ENCODE assay signal across 10 cellular contexts in genomic region chr7:75928600-75928939, GRCh38. TPM values are rescaled to one million over a fixed set of nuclear protein-coding genes. Genes with fewer than 3 reads are reported as not detected.
DNase-seq lines count a peak whose midpoint lies in the region; ATAC-seq lines count a peak whose summit lies in the region.
"Had no signal": no experiment of that assay in that cellular context is flagged by ENCODE, and none has a peak within 500 bp of the region (broad histone marks: within the 10 kb centered on the region; RNA-seq: fewer than 3 reads in every experiment).

No MANE protein-coding gene starts in this region.

- peak overlapping the region; percentile 73 for H3K27ac Mint-ChIP-seq in activated T-cell treated with anti-CD3 and anti-CD28 coated beads, Interleukin-2, amount 50 U/mL, for 24 hours
- peak overlapping the region; percentile 87 to 95 for H3K27ac Mint-ChIP-seq in stimulated activated naive CD8-positive, alpha-beta T cell treated with anti-CD3 and anti-CD28 coated beads, Interleukin-15, amount 100 ng/mL, for 72 hours
- H3K27ac Mint-ChIP-seq: HFFc6 had no signal

- H3K4me3 Mint-ChIP-seq in activated T-cell treated with anti-CD3 and anti-CD28 coated beads, Interleukin-2, amount 50 U/mL, for 24 hours: no peak overlapping the region
- peak overlapping the region in 1 of 2 donors; percentile 35 for H3K4me3 Mint-ChIP-seq in stimulated activated naive CD8-positive, alpha-beta T cell treated with anti-CD3 and anti-CD28 coated beads, Interleukin-15, amount 100 ng/mL, for 72 hours
- H3K4me3 Mint-ChIP-seq: HFFc6 had no signal

- H3K4me1 Mint-ChIP-seq in activated T-cell treated with anti-CD3 and anti-CD28 coated beads, Interleukin-2, amount 50 U/mL, for 24 hours (ENCODE audit: low read depth): peaks cover 24% of the 10 kb centered on the region
- H3K4me1 Mint-ChIP-seq in stimulated activated naive CD8-positive, alpha-beta T cell treated with anti-CD3 and anti-CD28 coated beads, Interleukin-15, amount 100 ng/mL, for 72 hours: peaks cover 31% of the 10 kb centered on the region

- H3K36me3 Mint-ChIP-seq in activated T-cell treated with anti-CD3 and anti-CD28 coated beads, Interleukin-2, amount 50 U/mL, for 24 hours (ENCODE audit: low read depth): peaks cover 4% of the 10 kb centered on the region

- intact Hi-C loops in left cardiac atrium (cut with DNase I): no loop called here

- ATAC-seq in HG02981 (IDR thresholded peaks at IDR 0.05; ENCODE audit: unreplicated experiment) (peak; percentile 64), left cardiac atrium (no peak)
- ATAC-seq in stimulated activated naive CD8-positive, alpha-beta T cell treated with anti-CD3 and anti-CD28 coated beads, Interleukin-15, amount 100 ng/mL, for 72 hours: peak; percentile 95

- peak; percentile 7 for DNase-seq in activated naive CD4-positive, alpha-beta T cell treated with Interleukin-2 at 50 U/mL for 16 hours
- DNase-seq in activated naive CD4-positive, alpha-beta T cell (lab: John Stamatoyannopoulos, UW): no peak
- DNase-seq in activated T-cell treated with anti-CD3 and anti-CD28 coated beads, Interleukin-2, amount 50 U/mL, for 24 hours: peak; percentile 38
- peak; percentile 36 to 42 for DNase-seq in stimulated activated naive CD8-positive, alpha-beta T cell treated with anti-CD3 and anti-CD28 coated beads, Interleukin-15, amount 100 ng/mL, for 72 hours
- DNase-seq in NCI-H187 treated with DMSO at 0.1 percent for 48 hours (lab: John Stamatoyannopoulos, UW) (no peak), anterior cingulate cortex (lab: John Stamatoyannopoulos, UW) (no peak), left cardiac atrium (no peak)
- DNase-seq: glutamatergic neuron, HFFc6 had no signal

- no peaks in the 10 kb centered on the region for H3K27me3 Mint-ChIP-seq in activated T-cell treated with anti-CD3 and anti-CD28 coated beads, Interleukin-2, amount 50 U/mL, for 24 hours
- H3K27me3 Mint-ChIP-seq in stimulated activated naive CD8-positive, alpha-beta T cell treated with anti-CD3 and anti-CD28 coated beads, Interleukin-15, amount 100 ng/mL, for 72 hours: no peaks in the 10 kb centered on the region

- H3K9me3 Mint-ChIP-seq in activated T-cell treated with anti-CD3 and anti-CD28 coated beads, Interleukin-2, amount 50 U/mL, for 24 hours: no peaks in the 10 kb centered on the region
- H3K9me3 Mint-ChIP-seq in stimulated activated naive CD8-positive, alpha-beta T cell treated with anti-CD3 and anti-CD28 coated beads, Interleukin-15, amount 100 ng/mL, for 72 hours: no peaks in the 10 kb centered on the region

RNA-seq across cellular contexts. Expression of gene POR, which starts 13.6 kb away (rescaled TPM):
- 100 to 1,000 TPM in 1 of 2 donors, 10 to 100 TPM in 1; 60.6 to 128 TPM for total RNA-seq in left cardiac atrium

RNA-seq across cellular contexts. Expression of gene RHBDD2, which starts 49.7 kb away (rescaled TPM):
- 10 to 100 TPM; 26.5 to 41.8 TPM for total RNA-seq in left cardiac atrium

Comparison
In these comparisons a context has a peak if more than half of its experiments do, and no peak if none do; other contexts are left out.
1. DNase-seq: peak in activated naive CD4-positive, alpha-beta T cell treated with Interleukin-2 at 50 U/mL for 16 hours (single experiment), activated T-cell treated with anti-CD3 and anti-CD28 coated beads, Interleukin-2, amount 50 U/mL, for 24 hours (single experiment) and stimulated activated naive CD8-positive, alpha-beta T cell treated with anti-CD3 and anti-CD28 coated beads, Interleukin-15, amount 100 ng/mL, for 72 hours (2 of 2); none in activated naive CD4-positive, alpha-beta T cell (0 of 4), NCI-H187 treated with DMSO at 0.1 percent for 48 hours (single experiment), anterior cingulate cortex (0 of 58) and left cardiac atrium (single experiment).
2. ATAC-seq: peak in HG02981 (single experiment) and stimulated activated naive CD8-positive, alpha-beta T cell treated with anti-CD3 and anti-CD28 coated beads, Interleukin-15, amount 100 ng/mL, for 72 hours (single experiment); none in left cardiac atrium (0 of 2).